In genomic region chr18:48470484-48471180, GRCh38 we compare ENCODE assay signal across 1 cellular context.
TF ChIP-seq lines count a peak whose summit lies in the region.

No MANE protein-coding gene starts in this region.

TF ChIP-seq in SK-N-SH treated with all-trans-retinoic acid at 6 μM for 48 hours, 23 proteins besides CTCF, POLR2A, EP300 and RAD21 (continued from another document):
- no peak for TF ChIP-seq PATZ1 (CRISPR knock-in tag; IDR thresholded peaks at IDR 0.05; ENCODE audit: borderline replicate concordance)
TF ChIP-seq in SK-N-SH treated with all-trans-retinoic acid at 6 μM for 48 hours: peak in this region for 0.
